11 cellular contexts compared by ENCODE assay signal in genomic region chr1:53552146-53552940, GRCh38.
DNase-seq lines count a peak whose midpoint lies in the region; ATAC-seq and TF ChIP-seq lines count a peak whose summit lies in the region.
"Had no signal": no experiment of that assay in that cellular context is flagged by ENCODE, and none has a peak within 500 bp of the region (broad histone marks: within the 10 kb centered on the region; RNA-seq: fewer than 3 reads in every experiment).

No MANE protein-coding gene starts in this region.

- H3K9me3 ChIP-seq in tibial artery, result no peaks in the 10 kb centered on the region
- H3K9me3 ChIP-seq: esophagus muscularis mucosa had no signal

- no peaks in the 10 kb centered on the region for H3K36me3 ChIP-seq in tibial artery
- H3K36me3 ChIP-seq: esophagus muscularis mucosa had no signal

- POLR2A ChIA-PET in activated naive CD8-positive, alpha-beta T cell treated with anti-CD3 and anti-CD28 coated beads, Interleukin-2, amount 10 ng/mL, durations not matched to agents 7 days and 5 days (lab: Charles Lee), result no interaction called here

- no peaks in the 10 kb centered on the region for H3K27me3 ChIP-seq in tibial artery
- H3K27me3 ChIP-seq: esophagus muscularis mucosa had no signal

- H3K9me3 Mint-ChIP-seq in activated naive CD8-positive, alpha-beta T cell treated with anti-CD3 and anti-CD28 coated beads, Interleukin-2, amount 10 ng/mL, durations not matched to agents 7 days and 5 days, result no peaks in the 10 kb centered on the region
- H3K9me3 Mint-ChIP-seq in activated naive CD8-positive, alpha-beta T cell treated with anti-CD3 and anti-CD28 coated beads for 36 hours, result no peaks in the 10 kb centered on the region
- H3K9me3 Mint-ChIP-seq: central memory CD8-positive, alpha-beta T cell had no signal

- ATAC-seq in activated naive CD8-positive, alpha-beta T cell treated with anti-CD3 and anti-CD28 coated beads, Interleukin-2, amount 10 ng/mL, durations not matched to agents 7 days and 5 days (ENCODE audit: low read depth), result no peak
- no peak for ATAC-seq in HG02970 (IDR thresholded peaks at IDR 0.05; ENCODE audit: low FRiP score, unreplicated experiment)

- H3K27ac ChIP-seq in tibial artery, result no peak overlapping the region
- H3K27ac ChIP-seq: esophagus muscularis mucosa had no signal

- H3K36me3 Mint-ChIP-seq in activated naive CD8-positive, alpha-beta T cell treated with anti-CD3 and anti-CD28 coated beads, Interleukin-2, amount 10 ng/mL, durations not matched to agents 7 days and 5 days, result no peaks in the 10 kb centered on the region
- no peaks in the 10 kb centered on the region for H3K36me3 Mint-ChIP-seq in activated naive CD8-positive, alpha-beta T cell treated with anti-CD3 and anti-CD28 coated beads for 36 hours

- H3K4me1 Mint-ChIP-seq in activated naive CD8-positive, alpha-beta T cell treated with anti-CD3 and anti-CD28 coated beads, Interleukin-2, amount 10 ng/mL, durations not matched to agents 7 days and 5 days, result no peaks in the 10 kb centered on the region
- peaks cover 4% of the 10 kb centered on the region for H3K4me1 Mint-ChIP-seq in activated naive CD8-positive, alpha-beta T cell treated with anti-CD3 and anti-CD28 coated beads for 36 hours
- H3K4me1 Mint-ChIP-seq: central memory CD8-positive, alpha-beta T cell had no signal

- intact Hi-C loops in tibial artery (cut with DNase I; ENCODE audit: low total_unique reads), result no loop called here

- no peak for TF ChIP-seq CTCF in tibial artery (IDR thresholded peaks at IDR 0.05)

- H3K4me1 ChIP-seq in tibial artery, result no peaks in the 10 kb centered on the region
- H3K4me1 ChIP-seq: esophagus muscularis mucosa had no signal

- H3K4me3 ChIP-seq in tibial artery, result no peak overlapping the region
- H3K4me3 ChIP-seq: esophagus muscularis mucosa had no signal

- H3K27me3 Mint-ChIP-seq in activated naive CD8-positive, alpha-beta T cell treated with anti-CD3 and anti-CD28 coated beads, Interleukin-2, amount 10 ng/mL, durations not matched to agents 7 days and 5 days, result peaks cover 3% of the 10 kb centered on the region
- no peaks in the 10 kb centered on the region for H3K27me3 Mint-ChIP-seq in activated naive CD8-positive, alpha-beta T cell treated with anti-CD3 and anti-CD28 coated beads for 36 hours
- H3K27me3 Mint-ChIP-seq: central memory CD8-positive, alpha-beta T cell had no signal

- no peak overlapping the region for H3K4me3 Mint-ChIP-seq in activated naive CD8-positive, alpha-beta T cell treated with anti-CD3 and anti-CD28 coated beads, Interleukin-2, amount 10 ng/mL, durations not matched to agents 7 days and 5 days
- no peak overlapping the region for H3K4me3 Mint-ChIP-seq in activated naive CD8-positive, alpha-beta T cell treated with anti-CD3 and anti-CD28 coated beads for 36 hours
- H3K4me3 Mint-ChIP-seq: central memory CD8-positive, alpha-beta T cell had no signal

- no peak overlapping the region for H3K27ac Mint-ChIP-seq in activated naive CD8-positive, alpha-beta T cell treated with anti-CD3 and anti-CD28 coated beads, Interleukin-2, amount 10 ng/mL, durations not matched to agents 7 days and 5 days
- no peak overlapping the region for H3K27ac Mint-ChIP-seq in activated naive CD8-positive, alpha-beta T cell treated with anti-CD3 and anti-CD28 coated beads for 36 hours

- DNase-seq in activated naive CD8-positive, alpha-beta T cell treated with anti-CD3 and anti-CD28 coated beads, Interleukin-2, amount 10 ng/mL, durations not matched to agents 7 days and 5 days, result peak; percentile 20
- DNase-seq in activated naive CD8-positive, alpha-beta T cell treated with anti-CD3 and anti-CD28 coated beads for 36 hours, result no peak
- DNase-seq in NCI-H345 (lab: John Stamatoyannopoulos, UW) (peak; percentile 55), glomerular visceral epithelial cell (ENCODE audit: extremely low spot score) (peak; percentile 50), tibial artery (peak; percentile 14 to 47), hypothalamus (lab: John Stamatoyannopoulos, UW) (no peak), DMS114 treated with DMSO at 0.1 percent for 48 hours (lab: John Stamatoyannopoulos, UW; ENCODE audit: unreplicated experiment) (no peak)
- DNase-seq: NCI-H1436 treated with DMSO at 0.1 percent for 48 hours had no signal

Comparison
In these comparisons a context has a peak if more than half of its experiments do, and no peak if none do; other contexts are left out.
1. DNase-seq: peak in activated naive CD8-positive, alpha-beta T cell treated with anti-CD3 and anti-CD28 coated beads, Interleukin-2, amount 10 ng/mL, durations not matched to agents 7 days and 5 days (single experiment), NCI-H345 (single experiment), glomerular visceral epithelial cell (single experiment) and tibial artery (2 of 2); none in activated naive CD8-positive, alpha-beta T cell treated with anti-CD3 and anti-CD28 coated beads for 36 hours (single experiment), hypothalamus (0 of 51) and DMS114 treated with DMSO at 0.1 percent for 48 hours (single experiment).